ENCODE assay signal across 1 cellular context in the genomic region with DNA sequence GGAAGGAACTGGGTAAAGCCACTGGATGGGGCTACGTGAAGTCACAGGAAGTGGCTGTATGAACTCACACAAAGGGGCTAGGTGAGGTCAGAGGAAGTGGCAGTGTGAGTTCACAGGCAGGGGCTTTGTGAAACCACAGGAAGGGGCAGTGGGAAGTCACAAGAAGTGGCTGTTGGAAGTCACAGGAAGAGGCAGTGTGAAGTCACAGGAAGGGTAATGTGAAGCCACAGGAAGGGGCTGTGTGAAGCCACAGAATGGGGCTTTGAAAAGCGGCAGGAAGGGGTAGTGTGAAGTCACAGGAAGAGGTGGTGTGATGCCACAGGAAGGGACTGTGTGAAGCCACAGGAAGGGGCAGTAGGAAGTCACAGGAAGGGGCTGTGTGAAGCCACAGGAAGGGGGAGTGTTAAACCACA.
TF ChIP-seq lines count a peak whose summit lies in the region.

No MANE protein-coding gene starts in this region.

TF ChIP-seq in HEK293, 187 proteins besides CTCF, POLR2A, EP300 and RAD21 (continued from another document):
- TF ChIP-seq ZNF571 (tag by site-specific recombination; IDR thresholded peaks at IDR 0.05) = no peak
- TF ChIP-seq ZNF610 (tag by site-specific recombination; IDR thresholded peaks at IDR 0.05; ENCODE audit: borderline replicate concordance) = no peak
- TF ChIP-seq ZBTB21 (tag by site-specific recombination; IDR thresholded peaks at IDR 0.05) = 0 out of 2 replicates have a peak, but pooled peaks have one; percentile 24
